In the genomic region with DNA sequence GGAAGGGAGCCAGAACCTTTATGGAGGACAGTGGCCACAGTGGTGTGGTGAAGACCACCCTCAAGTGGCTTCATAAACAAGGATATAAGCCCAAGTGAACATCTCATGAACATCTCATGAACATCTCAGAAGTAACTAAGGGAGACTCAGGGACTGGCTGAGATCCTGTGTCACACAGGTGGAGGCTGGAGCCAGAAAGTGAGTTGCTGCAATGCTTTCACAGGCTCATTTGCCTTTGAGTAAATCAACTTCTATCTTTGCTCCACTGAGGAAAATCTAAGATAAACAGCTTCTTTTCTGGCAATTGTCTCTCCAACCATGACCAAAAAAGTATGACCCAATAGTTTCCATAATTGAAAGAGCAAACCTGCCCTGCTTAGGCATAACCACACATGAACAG, we compare ENCODE assay signal across 27 cellular contexts.
DNase-seq lines count a peak whose midpoint lies in the region; ATAC-seq, FAIRE-seq and TF ChIP-seq lines count a peak whose summit lies in the region.
"Had no signal": no experiment of that assay in that cellular context is flagged by ENCODE, and none has a peak within 500 bp of the region (broad histone marks: within the 10 kb centered on the region; RNA-seq: fewer than 3 reads in every experiment).

No MANE protein-coding gene starts in this region.

- FAIRE-seq in D721Med (lab: Jason Lieb, UNC) (peak; percentile 11), HTR-8/SVneo (lab: Jason Lieb, UNC) (no peak)
- FAIRE-seq: A549, G401.6, GM12891, GM19239 had no signal

- H3F3A ChIP-seq in OCI-LY1 (ENCODE audit: insufficient read depth, low read length): no peaks in the 10 kb centered on the region

- peak overlapping the region; percentile 88 for H3K4me2 ChIP-seq in Karpas-422 (ENCODE audit: low read depth, low read length, poor library complexity, severe bottlenecking)
- peak overlapping the region; percentile 66 for H3K4me2 ChIP-seq in OCI-LY1 (ENCODE audit: low read length)
- H3K4me2 ChIP-seq: A549; BLaER1 treated with 17β-estradiol and CSF1 and Interleukin-3, amounts not matched to agents 10 nM and 100 nM had no signal

- no peak overlapping the region for H3K27ac Mint-ChIP-seq in activated CD4-positive, alpha-beta T cell treated with anti-CD3 and anti-CD28 coated beads for 36 hours
- H3K27ac Mint-ChIP-seq: B cell; CD4-positive, alpha-beta T cell; CD8-positive, alpha-beta T cell had no signal

- DNase-seq in D721Med (ENCODE audit: insufficient read length, low spot score): no peak
- DNase-seq in Karpas-422: peak; percentile 92
- DNase-seq in ureter (ENCODE audit: low spot score): no peak
- DNase-seq in activated CD4-positive, alpha-beta T cell treated with anti-CD3 and anti-CD28 coated beads for 36 hours: no peak
- DNase-seq in HTR-8/SVneo (ENCODE audit: insufficient read length, low spot score): no peak
- DNase-seq: AML-193; Caco-2; Calu3; CD4-positive, alpha-beta T cell; CD8-positive, alpha-beta T cell; DMS 273 treated with DMSO at 0.1 percent for 48 hours; DMS153; DMS53; DMS79; DND-41; GF-D8 had no signal

- ATAC-seq in GM19467 (IDR thresholded peaks at IDR 0.05; ENCODE audit: unreplicated experiment): no peak
- no peak for ATAC-seq in activated CD4-positive, alpha-beta T cell treated with anti-CD3 and anti-CD28 coated beads for 36 hours
- ATAC-seq: A549; CD8-positive, alpha-beta T cell had no signal

- H3K4me1 Mint-ChIP-seq in activated CD4-positive, alpha-beta T cell treated with anti-CD3 and anti-CD28 coated beads for 36 hours: no peaks in the 10 kb centered on the region

- TF ChIP-seq CTCF in D721Med (IDR thresholded peaks at IDR 0.05; ENCODE audit: insufficient read depth, missing control alignments): no peak
- no peak for TF ChIP-seq CTCF in OCI-LY1 (IDR thresholded peaks at IDR 0.05; ENCODE audit: low read length)

- H3K9ac ChIP-seq in Karpas-422 (ENCODE audit: low read length) (peak overlapping the region; percentile 70), OCI-LY1 (ENCODE audit: low read length) (peak overlapping the region; percentile 56; the same call in 1 of the 2 replicates)
- H3K9ac ChIP-seq: BLaER1 treated with 17β-estradiol and CSF1 and Interleukin-3, amounts not matched to agents 10 nM and 100 nM had no signal

- peak; percentile 56 for TF ChIP-seq POLR2A in Raji (IDR thresholded peaks at IDR 0.05; ENCODE audit: insufficient read depth, low read depth, low read length)

- H3K27ac ChIP-seq in Karpas-422 (ENCODE audit: low read length): peak overlapping the region; percentile 96
- peak overlapping the region; percentile 80 for H3K27ac ChIP-seq in OCI-LY1 (ENCODE audit: low read depth, low read length, poor library complexity, severe bottlenecking)
- H3K27ac ChIP-seq: 22Rv1; A549; BLaER1 treated with 17β-estradiol and CSF1 and Interleukin-3, amounts not matched to agents 10 nM and 100 nM; C4-2B had no signal

- POLR2A ChIA-PET in activated CD4-positive, alpha-beta T cell treated with anti-CD3 and anti-CD28 coated beads for 36 hours (lab: Charles Lee): no interaction called here

- intact Hi-C loops in activated CD4-positive, alpha-beta T cell treated with anti-CD3 and anti-CD28 coated beads for 36 hours (cut with DNase I, micrococcal nuclease): no loop called here

- peaks cover 8% of the 10 kb centered on the region for H3K27me3 Mint-ChIP-seq in activated CD4-positive, alpha-beta T cell treated with anti-CD3 and anti-CD28 coated beads for 36 hours
- H3K27me3 Mint-ChIP-seq: B cell; CD4-positive, alpha-beta T cell had no signal

- H3K4me3 ChIP-seq in Karpas-422 (ENCODE audit: low read length): peak overlapping the region; percentile 59
- H3K4me3 ChIP-seq in OCI-LY1 (ENCODE audit: low read depth, low read length, poor library complexity, severe bottlenecking): no peak overlapping the region
- H3K4me3 ChIP-seq: A549; BLaER1 treated with 17β-estradiol and CSF1 and Interleukin-3, amounts not matched to agents 10 nM and 100 nM had no signal

- H2AFZ ChIP-seq in Karpas-422 (ENCODE audit: low read length) (no peak overlapping the region), OCI-LY1 (ENCODE audit: low read length) (no peak overlapping the region)

- H3K27me3 ChIP-seq in Karpas-422 (ENCODE audit: low read length) (no peaks in the 10 kb centered on the region), OCI-LY1 (ENCODE audit: insufficient read depth, low read length) (no peaks in the 10 kb centered on the region)
- H3K27me3 ChIP-seq: BLaER1 treated with 17β-estradiol and CSF1 and Interleukin-3, amounts not matched to agents 10 nM and 100 nM had no signal

- H3K9me3 ChIP-seq in Karpas-422 (ENCODE audit: low read length) (no peaks in the 10 kb centered on the region), OCI-LY1 (ENCODE audit: low read length) (no peaks in the 10 kb centered on the region)
- H3K9me3 ChIP-seq: A549; BLaER1 treated with 17β-estradiol and CSF1 and Interleukin-3, amounts not matched to agents 10 nM and 100 nM; Caco-2 had no signal

- CTCF ChIA-PET in activated CD4-positive, alpha-beta T cell treated with anti-CD3 and anti-CD28 coated beads for 36 hours (lab: Charles Lee): no interaction called here

- H4K20me1 ChIP-seq in Karpas-422 (ENCODE audit: insufficient read depth, low read depth, low read length) (no peaks in the 10 kb centered on the region), OCI-LY1 (ENCODE audit: insufficient read depth, low read length) (no peaks in the 10 kb centered on the region)
- H4K20me1 ChIP-seq: BLaER1 treated with 17β-estradiol and CSF1 and Interleukin-3, amounts not matched to agents 10 nM and 100 nM had no signal

- no peaks in the 10 kb centered on the region for H3K9me3 Mint-ChIP-seq in activated CD4-positive, alpha-beta T cell treated with anti-CD3 and anti-CD28 coated beads for 36 hours (ENCODE audit: low read depth)
- H3K9me3 Mint-ChIP-seq: CD8-positive, alpha-beta T cell had no signal

- no peak overlapping the region for H3K4me3 Mint-ChIP-seq in activated CD4-positive, alpha-beta T cell treated with anti-CD3 and anti-CD28 coated beads for 36 hours
- H3K4me3 Mint-ChIP-seq: B cell; CD4-positive, alpha-beta T cell; CD8-positive, alpha-beta T cell had no signal

- no peaks in the 10 kb centered on the region for H3K36me3 ChIP-seq in Karpas-422 (ENCODE audit: insufficient read depth, low read length)
- no peaks in the 10 kb centered on the region for H3K36me3 ChIP-seq in OCI-LY1 (ENCODE audit: insufficient read depth, low read length)
- H3K36me3 ChIP-seq: BLaER1 treated with 17β-estradiol and CSF1 and Interleukin-3, amounts not matched to agents 10 nM and 100 nM had no signal

- H3K4me1 ChIP-seq in Karpas-422 (ENCODE audit: low read length) (peaks cover 63% of the 10 kb centered on the region), OCI-LY1 (ENCODE audit: insufficient read depth, low read length, severe bottlenecking) (peaks cover 50% of the 10 kb centered on the region)
- H3K4me1 ChIP-seq: A549, Caco-2 had no signal

- no peaks in the 10 kb centered on the region for H3K36me3 Mint-ChIP-seq in activated CD4-positive, alpha-beta T cell treated with anti-CD3 and anti-CD28 coated beads for 36 hours (ENCODE audit: low read depth)
- H3K36me3 Mint-ChIP-seq: CD8-positive, alpha-beta T cell had no signal

- H3K79me2 ChIP-seq in Karpas-422 (ENCODE audit: low read length): no peaks in the 10 kb centered on the region
- no peaks in the 10 kb centered on the region for H3K79me2 ChIP-seq in OCI-LY1 (ENCODE audit: insufficient read depth, low read length)

- H3K9me2 ChIP-seq in Karpas-422 (replicated peaks; ENCODE audit: insufficient read depth, low read length) (no peaks in the 10 kb centered on the region), OCI-LY1 (ENCODE audit: low read depth, low read length) (no peaks in the 10 kb centered on the region)
